In genomic region chr19:39157275-39157996, GRCh38 we compare ENCODE assay signal across 1 cellular context.
TF ChIP-seq lines count a peak whose summit lies in the region.

No MANE protein-coding gene starts in this region.

TF ChIP-seq in H1, 55 proteins besides CTCF, POLR2A, EP300 and RAD21:
- TF ChIP-seq SIN3A (conservative IDR thresholded peaks at IDR 0.05 in 1 of 2, IDR thresholded peaks at IDR 0.05 in 1 of 2; ENCODE audit: low read depth in 1 of 2, low read length in 2 of 2) (no peak), KDM5A (IDR thresholded peaks at IDR 0.05; ENCODE audit: low read length) (no peak), BRCA1 (IDR thresholded peaks at IDR 0.05; ENCODE audit: low read depth, low read length) (no peak), RBBP5 (IDR thresholded peaks at IDR 0.05; ENCODE audit: borderline replicate concordance, low read depth, low read length) (no peak)
